Comparison of ENCODE assay signal across 1 cellular context in genomic region chr5:14153932-14154646, GRCh38.
TF ChIP-seq lines count a peak whose summit lies in the region.

No MANE protein-coding gene starts in this region.

TF ChIP-seq in GM23338, 12 proteins besides CTCF, POLR2A, EP300 and RAD21 (continued from another document):
- TF ChIP-seq REST (IDR thresholded peaks at IDR 0.05; ENCODE audit: unreplicated experiment) (no peak), POLR2AphosphoS5 (IDR thresholded peaks at IDR 0.05; ENCODE audit: low read depth) (no peak), ZNF114 (CRISPR knock-in tag; IDR thresholded peaks at IDR 0.05) (no peak), STAT1 (IDR thresholded peaks at IDR 0.05; ENCODE audit: unreplicated experiment) (no peak), ZNF331 (CRISPR knock-in tag; IDR thresholded peaks at IDR 0.05; ENCODE audit: low read depth) (no peak), ETS1 (IDR thresholded peaks at IDR 0.05) (no peak), EZH2phosphoT487 (IDR thresholded peaks at IDR 0.05; ENCODE audit: unreplicated experiment) (no peak), JUNB (IDR thresholded peaks at IDR 0.05; ENCODE audit: unreplicated experiment) (no peak)
TF ChIP-seq in GM23338: peak in this region for 0.
